ENCODE assay signal across 8 cellular contexts in genomic region chr5:76402880-76403712, GRCh38. TPM values are rescaled to one million over a fixed set of nuclear protein-coding genes. Genes with fewer than 3 reads are reported as not detected.
A peak's percentile ranks its signal among the peaks of the same experiment; 100 is the strongest.
DNase-seq lines count a peak whose midpoint lies in the region; ATAC-seq and TF ChIP-seq lines count a peak whose summit lies in the region.

TSS of gene IQGAP2 (plus strand) at chr5:76403285. CDS start at chr5:76403546, 261 bp downstream.

- peaks cover 69% of the 10 kb centered on the region for H3K27me3 ChIP-seq in BE2C
- peaks cover 66% of the 10 kb centered on the region for H3K27me3 ChIP-seq in foreskin keratinocyte
- H3K27me3 ChIP-seq in suprapubic skin = peaks cover 4% of the 10 kb centered on the region

- no peaks in the 10 kb centered on the region for H3K4me1 ChIP-seq in BE2C
- H3K4me1 ChIP-seq in foreskin keratinocyte = no peaks in the 10 kb centered on the region
- peaks cover 20% of the 10 kb centered on the region for H3K4me1 ChIP-seq in suprapubic skin

- H3K36me3 ChIP-seq in BE2C = no peaks in the 10 kb centered on the region
- H3K36me3 ChIP-seq in suprapubic skin = no peaks in the 10 kb centered on the region

- peak; percentile 57 for ATAC-seq in GM19035 (IDR thresholded peaks at IDR 0.05; ENCODE audit: unreplicated experiment)
- peak; percentile 49 for ATAC-seq in HG03196 (IDR thresholded peaks at IDR 0.05; ENCODE audit: unreplicated experiment)
- peak; percentile 84 for ATAC-seq in foreskin keratinocyte

- peak within 1 kb of the TSS; percentile 99 for H3K27ac Mint-ChIP-seq in activated T-helper 1 cell treated with anti-CD3 and anti-CD28 coated beads, Interleukin-12 subunit alpha, Interleukin-12 subunit beta, Interleukin-2, Interleukin-4 antibody, amounts not matched to agents 30 ng/mL and 10 ng/mL and 1 ng/mL, durations not matched to agents 14 hours and 24 hours and 36 hours

- peak; percentile 63 for DNase-seq in BE2C
- peak; percentile 39 for DNase-seq in RKO (ENCODE audit: low spot score)
- peak; percentile 79 for DNase-seq in activated T-helper 1 cell treated with anti-CD3 and anti-CD28 coated beads, Interleukin-12 subunit alpha, Interleukin-12 subunit beta, Interleukin-2, Interleukin-4 antibody, amounts not matched to agents 30 ng/mL and 10 ng/mL and 1 ng/mL, durations not matched to agents 14 hours and 24 hours and 36 hours (ENCODE audit: low spot score)
- DNase-seq in foreskin keratinocyte = peak; percentile 22 to 45
- peak in 35 of 56 donors; percentile 1 to 59 (median 16) for DNase-seq in nucleus accumbens (lab: John Stamatoyannopoulos, UW)
- DNase-seq in suprapubic skin (ENCODE audit: low spot score in 2 of 2) = peak; percentile 73 to 84

- under 1% methylated on average over 18 of the region's 89 CpGs for WGBS in suprapubic skin

- peaks cover 16% of the 10 kb centered on the region for H3K36me3 Mint-ChIP-seq in activated T-helper 1 cell treated with anti-CD3 and anti-CD28 coated beads, Interleukin-12 subunit alpha, Interleukin-12 subunit beta, Interleukin-2, Interleukin-4 antibody, amounts not matched to agents 30 ng/mL and 10 ng/mL and 1 ng/mL, durations not matched to agents 14 hours and 24 hours and 36 hours (ENCODE audit: low read depth)

- peak within 1 kb of the TSS; percentile 98 for H3K4me3 Mint-ChIP-seq in activated T-helper 1 cell treated with anti-CD3 and anti-CD28 coated beads, Interleukin-12 subunit alpha, Interleukin-12 subunit beta, Interleukin-2, Interleukin-4 antibody, amounts not matched to agents 30 ng/mL and 10 ng/mL and 1 ng/mL, durations not matched to agents 14 hours and 24 hours and 36 hours

- TF ChIP-seq CTCF in BE2C (IDR thresholded peaks at IDR 0.05; ENCODE audit: low read depth, low read length) (peak; percentile 61), foreskin keratinocyte (conservative IDR thresholded peaks at IDR 0.05) (peak; percentile 69), suprapubic skin (IDR thresholded peaks at IDR 0.05) (peak; percentile 33 to 70)

- no peak within 1 kb of the TSS for H3K27ac ChIP-seq in foreskin keratinocyte
- H3K27ac ChIP-seq in suprapubic skin = peak within 1 kb of the TSS; percentile 84

- H3K4me3 ChIP-seq in BE2C (ENCODE audit: low read depth, low read length) = peak within 1 kb of the TSS; percentile 30
- peak within 1 kb of the TSS; percentile 70 for H3K4me3 ChIP-seq in suprapubic skin

- H3K27me3 Mint-ChIP-seq in activated T-helper 1 cell treated with anti-CD3 and anti-CD28 coated beads, Interleukin-12 subunit alpha, Interleukin-12 subunit beta, Interleukin-2, Interleukin-4 antibody, amounts not matched to agents 30 ng/mL and 10 ng/mL and 1 ng/mL, durations not matched to agents 14 hours and 24 hours and 36 hours (ENCODE audit: insufficient read depth) = peaks cover 4% of the 10 kb centered on the region

- intact Hi-C loops in activated T-helper 1 cell treated with anti-CD3 and anti-CD28 coated beads, Interleukin-12 subunit alpha, Interleukin-12 subunit beta, Interleukin-2, Interleukin-4 antibody, amounts not matched to agents 30 ng/mL and 10 ng/mL and 1 ng/mL, durations not matched to agents 14 hours and 24 hours and 36 hours (cut with micrococcal nuclease) = loop anchor here (1.0 to 10.0 kb wide), 14 partner anchors 35 to 1068 kb away; partner anchors contain the start of genes CERT1, HMGCR, POC5 and POLK

- peaks cover 60% of the 10 kb centered on the region for H3K4me1 Mint-ChIP-seq in activated T-helper 1 cell treated with anti-CD3 and anti-CD28 coated beads, Interleukin-12 subunit alpha, Interleukin-12 subunit beta, Interleukin-2, Interleukin-4 antibody, amounts not matched to agents 30 ng/mL and 10 ng/mL and 1 ng/mL, durations not matched to agents 14 hours and 24 hours and 36 hours (ENCODE audit: low read depth)

- no peaks in the 10 kb centered on the region for H3K9me3 Mint-ChIP-seq in activated T-helper 1 cell treated with anti-CD3 and anti-CD28 coated beads, Interleukin-12 subunit alpha, Interleukin-12 subunit beta, Interleukin-2, Interleukin-4 antibody, amounts not matched to agents 30 ng/mL and 10 ng/mL and 1 ng/mL, durations not matched to agents 14 hours and 24 hours and 36 hours

- peak in 1 of 2 donors; percentile 41 for TF ChIP-seq POLR2A in suprapubic skin (IDR thresholded peaks at IDR 0.05)

- H3K9me3 ChIP-seq in BE2C (no peaks in the 10 kb centered on the region), suprapubic skin (no peaks in the 10 kb centered on the region)

- TF ChIP-seq EP300 in suprapubic skin (IDR thresholded peaks at IDR 0.05) = no peak

RNA-seq across cellular contexts. Expression of gene IQGAP2, which starts in this region (rescaled TPM):
- polyA plus RNA-seq in BE2C (2012; ENCODE audit: insufficient read depth, insufficient read length, low read depth) = not detected
- total RNA-seq in activated T-helper 1 cell treated with anti-CD3 and anti-CD28 coated beads, Interleukin-12 subunit alpha, Interleukin-12 subunit beta, Interleukin-2, Interleukin-4 antibody, amounts not matched to agents 30 ng/mL and 10 ng/mL and 1 ng/mL, durations not matched to agents 14 hours and 24 hours and 36 hours = 43.5 and 45.4 TPM in 2 replicates
- total RNA-seq in foreskin keratinocyte (0.11 TPM in 1 of 2 replicates, not detected in the other), suprapubic skin (10 to 100 TPM; 10.1 to 49.0 (median 12.8) TPM)
- not detected in 2 replicates for polyA plus RNA-seq in foreskin keratinocyte

Comparison
In these comparisons a context has a peak if more than half of its experiments do, and no peak if none do; other contexts are left out.
1. RNA of gene IQGAP2 (total RNA-seq): 43.5 to 45.4 TPM in activated T-helper 1 cell treated with anti-CD3 and anti-CD28 coated beads, Interleukin-12 subunit alpha, Interleukin-12 subunit beta, Interleukin-2, Interleukin-4 antibody, amounts not matched to agents 30 ng/mL and 10 ng/mL and 1 ng/mL, durations not matched to agents 14 hours and 24 hours and 36 hours and 10.1 to 49.0 TPM in suprapubic skin; 0.11 TPM in foreskin keratinocyte; every median in the first group is over 10 times any median in the second.
2. Peak in DNase-seq and ATAC-seq in foreskin keratinocyte; RNA of the gene not detected or under 1 TPM.
3. DNase-seq: peak in every context shown above with its lines; median percentile 79 in activated T-helper 1 cell treated with anti-CD3 and anti-CD28 coated beads, Interleukin-12 subunit alpha, Interleukin-12 subunit beta, Interleukin-2, Interleukin-4 antibody, amounts not matched to agents 30 ng/mL and 10 ng/mL and 1 ng/mL, durations not matched to agents 14 hours and 24 hours and 36 hours; 78 in suprapubic skin; 63 in BE2C; 39 in RKO; 34 in foreskin keratinocyte; 16 in nucleus accumbens.
4. Peak in every context shown above with its lines, with median percentiles within 50 percentile points of each other: CTCF ChIP-seq and ATAC-seq.